Comparison of ENCODE assay signal across 24 cellular contexts in the genomic region with DNA sequence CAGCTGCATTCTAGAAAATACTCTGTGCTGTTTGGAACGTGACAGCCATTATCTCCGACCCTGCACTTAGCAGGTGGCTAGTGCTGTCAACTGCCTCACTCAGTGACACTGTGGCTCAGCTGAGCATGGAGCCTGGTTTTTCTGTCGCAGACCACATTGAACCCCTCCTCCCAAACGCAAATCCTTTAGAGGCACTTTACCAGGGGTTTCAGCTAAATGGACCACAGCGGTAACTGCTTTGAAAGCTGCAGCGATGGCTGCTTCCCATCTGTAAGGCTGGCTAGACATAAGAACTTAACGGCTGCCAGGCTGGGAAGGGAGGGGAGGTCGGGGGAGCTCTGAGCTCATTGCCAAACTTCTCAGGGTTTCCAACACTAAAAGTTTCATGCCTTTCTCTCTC. TPM values are rescaled to one million over a fixed set of nuclear protein-coding genes. Genes with fewer than 3 reads are reported as not detected.
"Had no signal": no experiment of that assay in that cellular context is flagged by ENCODE, and none has a peak within 500 bp of the region (broad histone marks: within the 10 kb centered on the region; RNA-seq: fewer than 3 reads in every experiment).

No MANE protein-coding gene starts in this region.

- H3K27ac ChIP-seq: colonic mucosa, parathyroid adenoma, sigmoid colon, thoracic aorta had no signal

- H3K27me3 ChIP-seq: colonic mucosa, sigmoid colon, upper lobe of left lung had no signal

- H3K4me1 Mint-ChIP-seq: activated B cell treated with CpG ODN at 0.5 μM for 24 hours; stimulated activated effector memory CD8-positive, alpha-beta T cell treated with anti-CD3 and anti-CD28 coated beads, Interleukin-12 subunit alpha, Interleukin-12 subunit beta, amount 100 ng/mL, for 72 hours had no signal

- H3K4me3 Mint-ChIP-seq: activated B cell treated with CpG ODN at 0.5 μM for 24 hours; activated CD4-positive, alpha-beta memory T cell treated with anti-CD3 and anti-CD28 coated beads for 36 hours; activated T-helper 1 cell treated with anti-CD3 and anti-CD28 coated beads, Interleukin-12 subunit alpha, Interleukin-12 subunit beta, Interleukin-2, Interleukin-4 antibody, amounts not matched to agents 30 ng/mL and 10 ng/mL and 1 ng/mL, durations not matched to agents 14 hours and 24 hours and 36 hours; central memory CD8-positive, alpha-beta T cell; neural crest cell; stimulated activated effector memory CD8-positive, alpha-beta T cell treated with anti-CD3 and anti-CD28 coated beads, Interleukin-12 subunit alpha, Interleukin-12 subunit beta, amount 100 ng/mL, for 72 hours had no signal

- H3K27me3 Mint-ChIP-seq: activated B cell treated with CpG ODN at 0.5 μM for 24 hours; activated CD4-positive, alpha-beta memory T cell treated with anti-CD3 and anti-CD28 coated beads for 36 hours had no signal

- H3K9me3 ChIP-seq: colonic mucosa, sigmoid colon, thoracic aorta, upper lobe of left lung had no signal

- H3K36me3 Mint-ChIP-seq: activated CD4-positive, alpha-beta memory T cell treated with anti-CD3 and anti-CD28 coated beads for 36 hours; activated naive CD4-positive, alpha-beta T cell treated with anti-CD3 and anti-CD28 coated beads, Interleukin-2, amount 50 U/mL, for 72 hours; stimulated activated effector memory CD8-positive, alpha-beta T cell treated with anti-CD3 and anti-CD28 coated beads, Interleukin-12 subunit alpha, Interleukin-12 subunit beta, amount 100 ng/mL, for 72 hours had no signal

- H3K36me3 ChIP-seq: colonic mucosa, sigmoid colon, thoracic aorta had no signal

- ATAC-seq: activated naive CD4-positive, alpha-beta T cell treated with anti-CD3 and anti-CD28 coated beads, Interleukin-2, amount 50 U/mL, for 72 hours; left lobe of liver; stimulated activated effector memory CD8-positive, alpha-beta T cell treated with anti-CD3 and anti-CD28 coated beads, Interleukin-12 subunit alpha, Interleukin-12 subunit beta, amount 100 ng/mL, for 72 hours had no signal

- H3K4me1 ChIP-seq: colonic mucosa, parathyroid adenoma, sigmoid colon had no signal

- H3K9me3 Mint-ChIP-seq: activated B cell treated with CpG ODN at 0.5 μM for 24 hours; activated CD4-positive, alpha-beta memory T cell treated with anti-CD3 and anti-CD28 coated beads for 36 hours; activated naive CD4-positive, alpha-beta T cell treated with anti-CD3 and anti-CD28 coated beads, Interleukin-2, amount 50 U/mL, for 72 hours; activated T-helper 1 cell treated with anti-CD3 and anti-CD28 coated beads, Interleukin-12 subunit alpha, Interleukin-12 subunit beta, Interleukin-2, Interleukin-4 antibody, amounts not matched to agents 30 ng/mL and 10 ng/mL and 1 ng/mL, durations not matched to agents 14 hours and 24 hours and 36 hours; central memory CD8-positive, alpha-beta T cell; neural crest cell; stimulated activated effector memory CD8-positive, alpha-beta T cell treated with anti-CD3 and anti-CD28 coated beads, Interleukin-12 subunit alpha, Interleukin-12 subunit beta, amount 100 ng/mL, for 72 hours had no signal

- DNase-seq: activated B cell treated with CpG ODN at 0.5 μM for 24 hours; activated CD4-positive, alpha-beta memory T cell treated with anti-CD3 and anti-CD28 coated beads for 36 hours; activated CD4-positive, alpha-beta T cell treated with anti-CD3 and anti-CD28 coated beads for 4 hours; activated gamma-delta T cell treated with Interleukin-2 at 50 U/mL for 16 hours; activated T-cell treated with anti-CD3 and anti-CD28 coated beads for 4 hours; colonic mucosa; erythroblast; foreskin melanocyte; hypothalamus; mammary epithelial cell; sigmoid colon; stimulated activated CD4-positive, alpha-beta T cell treated with anti-CD3 and anti-CD28 coated beads, Interleukin-4, amount 100 ng/mL, for 24 hours; upper lobe of left lung had no signal

- H3K27ac Mint-ChIP-seq: activated B cell treated with CpG ODN at 0.5 μM for 24 hours; activated CD4-positive, alpha-beta memory T cell treated with anti-CD3 and anti-CD28 coated beads for 36 hours; activated naive CD4-positive, alpha-beta T cell treated with anti-CD3 and anti-CD28 coated beads, Interleukin-2, amount 50 U/mL, for 72 hours; activated T-helper 1 cell treated with anti-CD3 and anti-CD28 coated beads, Interleukin-12 subunit alpha, Interleukin-12 subunit beta, Interleukin-2, Interleukin-4 antibody, amounts not matched to agents 30 ng/mL and 10 ng/mL and 1 ng/mL, durations not matched to agents 14 hours and 24 hours and 36 hours; stimulated activated effector memory CD8-positive, alpha-beta T cell treated with anti-CD3 and anti-CD28 coated beads, Interleukin-12 subunit alpha, Interleukin-12 subunit beta, amount 100 ng/mL, for 72 hours had no signal

- H3K4me3 ChIP-seq: colonic mucosa, sigmoid colon, thoracic aorta had no signal

RNA-seq across cellular contexts. Expression of a gene that starts 8.1 kb away (rescaled TPM):
- total RNA-seq: activated B cell treated with CpG ODN at 0.5 μM for 24 hours; activated CD4-positive, alpha-beta memory T cell treated with anti-CD3 and anti-CD28 coated beads for 36 hours; activated naive CD4-positive, alpha-beta T cell treated with anti-CD3 and anti-CD28 coated beads, Interleukin-2, amount 50 U/mL, for 72 hours; activated T-helper 1 cell treated with anti-CD3 and anti-CD28 coated beads, Interleukin-12 subunit alpha, Interleukin-12 subunit beta, Interleukin-2, Interleukin-4 antibody, amounts not matched to agents 30 ng/mL and 10 ng/mL and 1 ng/mL, durations not matched to agents 14 hours and 24 hours and 36 hours; myocyte; neural crest cell; sigmoid colon; T-helper 2 cell treated with Interferon-gamma antibody and Interleukin-4, amounts not matched to agents 100 ng/mL and 5 ng/mL, for 36 hours; thoracic aorta had no signal
- polyA plus RNA-seq: keratinocyte had no signal
